In the genomic region with DNA sequence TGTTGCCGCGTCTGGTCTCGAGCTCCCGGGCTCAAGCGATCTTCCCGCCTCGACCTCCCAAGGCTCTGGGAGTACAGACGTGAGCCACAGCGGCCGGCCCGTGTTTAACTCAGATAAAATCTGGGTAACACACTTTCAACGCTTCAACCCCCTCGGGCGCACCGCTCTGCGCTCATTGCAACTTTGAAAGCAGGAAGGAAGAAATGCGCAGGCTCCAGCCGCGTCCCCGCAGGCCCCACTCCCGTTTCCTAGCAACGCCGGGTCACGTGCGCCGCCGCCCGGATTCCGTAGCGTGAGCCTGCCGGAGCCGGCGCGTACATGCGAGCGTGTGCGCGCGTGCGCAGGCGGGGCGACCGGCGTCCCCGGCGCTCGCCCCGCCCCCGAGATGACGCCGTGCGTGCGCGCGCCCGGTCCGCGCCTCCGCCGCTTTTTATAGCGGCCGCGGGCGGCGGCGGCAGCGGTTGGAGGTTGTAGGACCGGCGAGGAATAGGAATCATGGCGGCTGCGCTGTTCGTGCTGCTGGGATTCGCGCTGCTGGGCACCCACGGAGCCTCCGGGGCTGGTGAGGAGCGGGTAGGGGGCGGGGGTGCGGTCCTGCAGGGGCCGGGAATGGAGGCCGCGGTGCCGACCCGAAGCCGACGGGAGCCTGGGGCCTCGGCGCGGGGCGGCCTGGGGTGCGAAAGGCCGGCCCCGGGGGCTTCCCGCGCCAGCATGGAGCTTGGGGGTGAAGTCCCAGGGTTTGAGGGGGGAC, we compare ENCODE assay signal across 1 cellular context.
TF ChIP-seq lines count a peak whose summit lies in the region.

A gene (plus strand): TSS at position 457 of the 751 bp plus-strand sequence. CDS start 39 bp downstream, at position 496.

TF ChIP-seq in HepG2, 621 proteins besides CTCF, POLR2A, EP300 and RAD21 (continued from another document and continues in another):
- TF ChIP-seq SAFB2 (CRISPR knock-in tag; IDR thresholded peaks at IDR 0.05; ENCODE audit: borderline replicate concordance, low read depth): no peak
- TF ChIP-seq SOX13 (IDR thresholded peaks at IDR 0.05): no peak
- TF ChIP-seq SOX13 (CRISPR knock-in tag; conservative IDR thresholded peaks at IDR 0.05 in 1 of 2, IDR thresholded peaks at IDR 0.05 in 1 of 2): no peak
- no peak for TF ChIP-seq SIX1 (CRISPR knock-in tag; IDR thresholded peaks at IDR 0.05; ENCODE audit: borderline replicate concordance)
- no peak for TF ChIP-seq MBNL3 (CRISPR knock-in tag; conservative IDR thresholded peaks at IDR 0.05)
- TF ChIP-seq MTA3 (CRISPR knock-in tag; IDR thresholded peaks at IDR 0.05): no peak
- TF ChIP-seq HOXA3 (CRISPR knock-in tag; IDR thresholded peaks at IDR 0.05): peak; percentile 69
- 0 out of 2 replicates have a peak, but pooled peaks have one; percentile 32 for TF ChIP-seq HDAC6 (IDR thresholded peaks at IDR 0.05; ENCODE audit: low read depth, low read length)
- TF ChIP-seq, protein P1, sequence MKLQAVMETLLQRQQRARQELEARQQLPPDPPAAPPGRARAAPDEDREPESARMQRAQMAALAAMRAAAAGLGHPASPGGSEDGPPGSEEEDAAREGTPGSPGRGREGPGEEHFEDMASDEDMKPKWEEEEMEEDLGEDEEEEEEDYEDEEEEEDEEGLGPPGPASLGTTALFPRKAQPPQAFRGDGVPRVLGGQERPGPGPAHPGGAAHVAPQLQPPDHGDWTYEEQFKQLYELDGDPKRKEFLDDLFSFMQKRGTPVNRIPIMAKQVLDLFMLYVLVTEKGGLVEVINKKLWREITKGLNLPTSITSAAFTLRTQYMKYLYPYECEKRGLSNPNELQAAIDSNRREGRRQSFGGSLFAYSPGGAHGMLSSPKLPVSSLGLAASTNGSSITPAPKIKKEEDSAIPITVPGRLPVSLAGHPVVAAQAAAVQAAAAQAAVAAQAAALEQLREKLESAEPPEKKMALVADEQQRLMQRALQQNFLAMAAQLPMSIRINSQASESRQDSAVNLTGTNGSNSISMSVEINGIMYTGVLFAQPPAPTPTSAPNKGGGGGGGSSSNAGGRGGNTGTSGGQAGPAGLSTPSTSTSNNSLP (IDR thresholded peaks at IDR 0.05; ENCODE audit: low read depth, low read length): no peak
- no peak for TF ChIP-seq TOE1 (CRISPR knock-in tag; IDR thresholded peaks at IDR 0.05)
- no peak for TF ChIP-seq RFX5 (IDR thresholded peaks at IDR 0.05; ENCODE audit: low read depth, low read length)
- TF ChIP-seq, protein P2, sequence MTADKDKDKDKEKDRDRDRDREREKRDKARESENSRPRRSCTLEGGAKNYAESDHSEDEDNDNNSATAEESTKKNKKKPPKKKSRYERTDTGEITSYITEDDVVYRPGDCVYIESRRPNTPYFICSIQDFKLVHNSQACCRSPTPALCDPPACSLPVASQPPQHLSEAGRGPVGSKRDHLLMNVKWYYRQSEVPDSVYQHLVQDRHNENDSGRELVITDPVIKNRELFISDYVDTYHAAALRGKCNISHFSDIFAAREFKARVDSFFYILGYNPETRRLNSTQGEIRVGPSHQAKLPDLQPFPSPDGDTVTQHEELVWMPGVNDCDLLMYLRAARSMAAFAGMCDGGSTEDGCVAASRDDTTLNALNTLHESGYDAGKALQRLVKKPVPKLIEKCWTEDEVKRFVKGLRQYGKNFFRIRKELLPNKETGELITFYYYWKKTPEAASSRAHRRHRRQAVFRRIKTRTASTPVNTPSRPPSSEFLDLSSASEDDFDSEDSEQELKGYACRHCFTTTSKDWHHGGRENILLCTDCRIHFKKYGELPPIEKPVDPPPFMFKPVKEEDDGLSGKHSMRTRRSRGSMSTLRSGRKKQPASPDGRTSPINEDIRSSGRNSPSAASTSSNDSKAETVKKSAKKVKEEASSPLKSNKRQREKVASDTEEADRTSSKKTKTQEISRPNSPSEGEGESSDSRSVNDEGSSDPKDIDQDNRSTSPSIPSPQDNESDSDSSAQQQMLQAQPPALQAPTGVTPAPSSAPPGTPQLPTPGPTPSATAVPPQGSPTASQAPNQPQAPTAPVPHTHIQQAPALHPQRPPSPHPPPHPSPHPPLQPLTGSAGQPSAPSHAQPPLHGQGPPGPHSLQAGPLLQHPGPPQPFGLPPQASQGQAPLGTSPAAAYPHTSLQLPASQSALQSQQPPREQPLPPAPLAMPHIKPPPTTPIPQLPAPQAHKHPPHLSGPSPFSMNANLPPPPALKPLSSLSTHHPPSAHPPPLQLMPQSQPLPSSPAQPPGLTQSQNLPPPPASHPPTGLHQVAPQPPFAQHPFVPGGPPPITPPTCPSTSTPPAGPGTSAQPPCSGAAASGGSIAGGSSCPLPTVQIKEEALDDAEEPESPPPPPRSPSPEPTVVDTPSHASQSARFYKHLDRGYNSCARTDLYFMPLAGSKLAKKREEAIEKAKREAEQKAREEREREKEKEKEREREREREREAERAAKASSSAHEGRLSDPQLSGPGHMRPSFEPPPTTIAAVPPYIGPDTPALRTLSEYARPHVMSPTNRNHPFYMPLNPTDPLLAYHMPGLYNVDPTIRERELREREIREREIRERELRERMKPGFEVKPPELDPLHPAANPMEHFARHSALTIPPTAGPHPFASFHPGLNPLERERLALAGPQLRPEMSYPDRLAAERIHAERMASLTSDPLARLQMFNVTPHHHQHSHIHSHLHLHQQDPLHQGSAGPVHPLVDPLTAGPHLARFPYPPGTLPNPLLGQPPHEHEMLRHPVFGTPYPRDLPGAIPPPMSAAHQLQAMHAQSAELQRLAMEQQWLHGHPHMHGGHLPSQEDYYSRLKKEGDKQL (CRISPR knock-in tag; IDR thresholded peaks at IDR 0.05; ENCODE audit: low read depth): no peak
- TF ChIP-seq ONECUT2 (CRISPR knock-in tag; IDR thresholded peaks at IDR 0.05): no peak
- peak; percentile 99 for TF ChIP-seq BHLHE40 (IDR thresholded peaks at IDR 0.05; ENCODE audit: low read length)
- TF ChIP-seq NFYC (CRISPR knock-in tag; IDR thresholded peaks at IDR 0.05): no peak; the same call in 1 of the 2 replicates
- TF ChIP-seq, protein P3, sequence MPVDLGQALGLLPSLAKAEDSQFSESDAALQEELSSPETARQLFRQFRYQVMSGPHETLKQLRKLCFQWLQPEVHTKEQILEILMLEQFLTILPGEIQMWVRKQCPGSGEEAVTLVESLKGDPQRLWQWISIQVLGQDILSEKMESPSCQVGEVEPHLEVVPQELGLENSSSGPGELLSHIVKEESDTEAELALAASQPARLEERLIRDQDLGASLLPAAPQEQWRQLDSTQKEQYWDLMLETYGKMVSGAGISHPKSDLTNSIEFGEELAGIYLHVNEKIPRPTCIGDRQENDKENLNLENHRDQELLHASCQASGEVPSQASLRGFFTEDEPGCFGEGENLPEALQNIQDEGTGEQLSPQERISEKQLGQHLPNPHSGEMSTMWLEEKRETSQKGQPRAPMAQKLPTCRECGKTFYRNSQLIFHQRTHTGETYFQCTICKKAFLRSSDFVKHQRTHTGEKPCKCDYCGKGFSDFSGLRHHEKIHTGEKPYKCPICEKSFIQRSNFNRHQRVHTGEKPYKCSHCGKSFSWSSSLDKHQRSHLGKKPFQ (CRISPR knock-in tag; IDR thresholded peaks at IDR 0.05; ENCODE audit: insufficient replicate concordance): no peak
- no peak for TF ChIP-seq CBX2 (IDR thresholded peaks at IDR 0.05; ENCODE audit: low read depth, low read length)
- TF ChIP-seq CBX2 (CRISPR knock-in tag; IDR thresholded peaks at IDR 0.05; ENCODE audit: low read depth): no peak
- 0 out of 2 replicates have a peak, but pooled peaks have one; percentile 46 for TF ChIP-seq ZNF616 (CRISPR knock-in tag; IDR thresholded peaks at IDR 0.05; ENCODE audit: low read depth)
- TF ChIP-seq NFKB2 (CRISPR knock-in tag; IDR thresholded peaks at IDR 0.05; ENCODE audit: borderline replicate concordance): peak; percentile 67; the same call in 1 of the 2 replicates
- no peak for TF ChIP-seq ETV6 (CRISPR knock-in tag; conservative IDR thresholded peaks at IDR 0.05)
- TF ChIP-seq TOPORS (CRISPR knock-in tag; IDR thresholded peaks at IDR 0.05): no peak
- TF ChIP-seq ZNF607 (CRISPR knock-in tag; IDR thresholded peaks at IDR 0.05; ENCODE audit: borderline replicate concordance): peak; percentile 44; the same call in 1 of the 2 replicates
- no peak for TF ChIP-seq ZNF660 (CRISPR knock-in tag; IDR thresholded peaks at IDR 0.05; ENCODE audit: borderline replicate concordance, low read depth)
- TF ChIP-seq MAF1 (CRISPR knock-in tag; IDR thresholded peaks at IDR 0.05; ENCODE audit: borderline replicate concordance): no peak
- TF ChIP-seq TBL1XR1 (IDR thresholded peaks at IDR 0.05; ENCODE audit: borderline replicate concordance, low read length, partially characterized antibody): no peak
- TF ChIP-seq CBFB (CRISPR knock-in tag; IDR thresholded peaks at IDR 0.05): no peak; the same call in 1 of the 2 replicates
- TF ChIP-seq, protein P4, sequence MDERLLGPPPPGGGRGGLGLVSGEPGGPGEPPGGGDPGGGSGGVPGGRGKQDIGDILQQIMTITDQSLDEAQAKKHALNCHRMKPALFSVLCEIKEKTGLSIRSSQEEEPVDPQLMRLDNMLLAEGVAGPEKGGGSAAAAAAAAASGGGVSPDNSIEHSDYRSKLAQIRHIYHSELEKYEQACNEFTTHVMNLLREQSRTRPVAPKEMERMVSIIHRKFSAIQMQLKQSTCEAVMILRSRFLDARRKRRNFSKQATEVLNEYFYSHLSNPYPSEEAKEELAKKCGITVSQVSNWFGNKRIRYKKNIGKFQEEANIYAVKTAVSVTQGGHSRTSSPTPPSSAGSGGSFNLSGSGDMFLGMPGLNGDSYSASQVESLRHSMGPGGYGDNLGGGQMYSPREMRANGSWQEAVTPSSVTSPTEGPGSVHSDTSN (CRISPR knock-in tag; IDR thresholded peaks at IDR 0.05): no peak
- TF ChIP-seq ZSCAN22 (CRISPR knock-in tag; IDR thresholded peaks at IDR 0.05): no peak
- TF ChIP-seq, protein P5, sequence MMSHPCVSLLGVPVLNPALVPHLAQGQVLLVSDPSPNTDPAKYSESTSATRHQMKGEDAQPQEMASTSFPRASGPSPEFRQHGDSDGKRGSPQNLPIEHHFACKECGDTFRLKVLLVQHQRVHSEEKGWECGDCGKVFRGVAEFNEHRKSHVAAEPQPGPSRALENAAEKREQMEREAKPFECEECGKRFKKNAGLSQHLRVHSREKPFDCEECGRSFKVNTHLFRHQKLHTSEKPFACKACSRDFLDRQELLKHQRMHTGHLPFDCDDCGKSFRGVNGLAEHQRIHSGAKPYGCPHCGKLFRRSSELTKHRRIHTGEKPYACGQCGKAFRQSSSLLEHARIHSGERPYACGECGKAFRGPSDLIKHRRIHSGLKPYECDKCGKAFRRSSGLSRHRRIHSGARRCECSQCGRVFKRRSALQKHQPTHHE (CRISPR knock-in tag; IDR thresholded peaks at IDR 0.05; ENCODE audit: borderline replicate concordance): peak; percentile 34; the same call in 1 of the 2 replicates
- TF ChIP-seq, protein P6, sequence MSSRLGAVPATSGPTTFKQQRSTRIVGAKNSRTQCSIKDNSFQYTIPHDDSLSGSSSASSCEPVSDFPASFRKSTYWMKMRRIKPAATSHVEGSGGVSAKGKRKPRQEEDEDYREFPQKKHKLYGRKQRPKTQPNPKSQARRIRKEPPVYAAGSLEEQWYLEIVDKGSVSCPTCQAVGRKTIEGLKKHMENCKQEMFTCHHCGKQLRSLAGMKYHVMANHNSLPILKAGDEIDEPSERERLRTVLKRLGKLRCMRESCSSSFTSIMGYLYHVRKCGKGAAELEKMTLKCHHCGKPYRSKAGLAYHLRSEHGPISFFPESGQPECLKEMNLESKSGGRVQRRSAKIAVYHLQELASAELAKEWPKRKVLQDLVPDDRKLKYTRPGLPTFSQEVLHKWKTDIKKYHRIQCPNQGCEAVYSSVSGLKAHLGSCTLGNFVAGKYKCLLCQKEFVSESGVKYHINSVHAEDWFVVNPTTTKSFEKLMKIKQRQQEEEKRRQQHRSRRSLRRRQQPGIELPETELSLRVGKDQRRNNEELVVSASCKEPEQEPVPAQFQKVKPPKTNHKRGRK (CRISPR knock-in tag; IDR thresholded peaks at IDR 0.05): no peak
- no peak for TF ChIP-seq ZNF12 (CRISPR knock-in tag; IDR thresholded peaks at IDR 0.05)
- TF ChIP-seq RARA (CRISPR knock-in tag; IDR thresholded peaks at IDR 0.05): no peak
- no peak for TF ChIP-seq ZNF263 (CRISPR knock-in tag; IDR thresholded peaks at IDR 0.05)
- peak; percentile 94 for TF ChIP-seq RFX1 (IDR thresholded peaks at IDR 0.05)
- TF ChIP-seq TAF1 (CRISPR knock-in tag; IDR thresholded peaks at IDR 0.05): peak; percentile 91
- TF ChIP-seq NR3C1 (CRISPR knock-in tag; IDR thresholded peaks at IDR 0.05): no peak
- peak; percentile 83 for TF ChIP-seq HNRNPLL (IDR thresholded peaks at IDR 0.05; ENCODE audit: low read depth, low read length, poor library complexity, severe bottlenecking)
- TF ChIP-seq SSRP1 (CRISPR knock-in tag; IDR thresholded peaks at IDR 0.05): no peak
- no peak for TF ChIP-seq U2AF1 (optimal IDR thresholded peaks at IDR 0.05; ENCODE audit: low read depth, low read length)
- TF ChIP-seq, protein P7, sequence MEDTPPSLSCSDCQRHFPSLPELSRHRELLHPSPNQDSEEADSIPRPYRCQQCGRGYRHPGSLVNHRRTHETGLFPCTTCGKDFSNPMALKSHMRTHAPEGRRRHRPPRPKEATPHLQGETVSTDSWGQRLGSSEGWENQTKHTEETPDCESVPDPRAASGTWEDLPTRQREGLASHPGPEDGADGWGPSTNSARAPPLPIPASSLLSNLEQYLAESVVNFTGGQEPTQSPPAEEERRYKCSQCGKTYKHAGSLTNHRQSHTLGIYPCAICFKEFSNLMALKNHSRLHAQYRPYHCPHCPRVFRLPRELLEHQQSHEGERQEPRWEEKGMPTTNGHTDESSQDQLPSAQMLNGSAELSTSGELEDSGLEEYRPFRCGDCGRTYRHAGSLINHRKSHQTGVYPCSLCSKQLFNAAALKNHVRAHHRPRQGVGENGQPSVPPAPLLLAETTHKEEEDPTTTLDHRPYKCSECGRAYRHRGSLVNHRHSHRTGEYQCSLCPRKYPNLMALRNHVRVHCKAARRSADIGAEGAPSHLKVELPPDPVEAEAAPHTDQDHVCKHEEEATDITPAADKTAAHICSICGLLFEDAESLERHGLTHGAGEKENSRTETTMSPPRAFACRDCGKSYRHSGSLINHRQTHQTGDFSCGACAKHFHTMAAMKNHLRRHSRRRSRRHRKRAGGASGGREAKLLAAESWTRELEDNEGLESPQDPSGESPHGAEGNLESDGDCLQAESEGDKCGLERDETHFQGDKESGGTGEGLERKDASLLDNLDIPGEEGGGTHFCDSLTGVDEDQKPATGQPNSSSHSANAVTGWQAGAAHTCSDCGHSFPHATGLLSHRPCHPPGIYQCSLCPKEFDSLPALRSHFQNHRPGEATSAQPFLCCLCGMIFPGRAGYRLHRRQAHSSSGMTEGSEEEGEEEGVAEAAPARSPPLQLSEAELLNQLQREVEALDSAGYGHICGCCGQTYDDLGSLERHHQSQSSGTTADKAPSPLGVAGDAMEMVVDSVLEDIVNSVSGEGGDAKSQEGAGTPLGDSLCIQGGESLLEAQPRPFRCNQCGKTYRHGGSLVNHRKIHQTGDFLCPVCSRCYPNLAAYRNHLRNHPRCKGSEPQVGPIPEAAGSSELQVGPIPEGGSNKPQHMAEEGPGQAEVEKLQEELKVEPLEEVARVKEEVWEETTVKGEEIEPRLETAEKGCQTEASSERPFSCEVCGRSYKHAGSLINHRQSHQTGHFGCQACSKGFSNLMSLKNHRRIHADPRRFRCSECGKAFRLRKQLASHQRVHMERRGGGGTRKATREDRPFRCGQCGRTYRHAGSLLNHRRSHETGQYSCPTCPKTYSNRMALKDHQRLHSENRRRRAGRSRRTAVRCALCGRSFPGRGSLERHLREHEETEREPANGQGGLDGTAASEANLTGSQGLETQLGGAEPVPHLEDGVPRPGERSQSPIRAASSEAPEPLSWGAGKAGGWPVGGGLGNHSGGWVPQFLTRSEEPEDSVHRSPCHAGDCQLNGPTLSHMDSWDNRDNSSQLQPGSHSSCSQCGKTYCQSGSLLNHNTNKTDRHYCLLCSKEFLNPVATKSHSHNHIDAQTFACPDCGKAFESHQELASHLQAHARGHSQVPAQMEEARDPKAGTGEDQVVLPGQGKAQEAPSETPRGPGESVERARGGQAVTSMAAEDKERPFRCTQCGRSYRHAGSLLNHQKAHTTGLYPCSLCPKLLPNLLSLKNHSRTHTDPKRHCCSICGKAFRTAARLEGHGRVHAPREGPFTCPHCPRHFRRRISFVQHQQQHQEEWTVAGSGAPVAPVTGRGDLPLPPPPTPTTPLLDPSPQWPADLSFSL (CRISPR knock-in tag; IDR thresholded peaks at IDR 0.05): no peak
- TF ChIP-seq ZNF292 (CRISPR knock-in tag; IDR thresholded peaks at IDR 0.05; ENCODE audit: borderline replicate concordance, low read depth): no peak
